ENCODE assay signal across 8 cellular contexts in genomic region chr4:41212221-41213203, GRCh38. TPM values are rescaled to one million over a fixed set of nuclear protein-coding genes. Genes with fewer than 3 reads are reported as not detected.
DNase-seq lines count a peak whose midpoint lies in the region; ATAC-seq and TF ChIP-seq lines count a peak whose summit lies in the region.

No MANE protein-coding gene starts in this region.

- H3K4me2 ChIP-seq in DND-41 (ENCODE audit: insufficient read depth, low read length): no peak overlapping the region
- H3K4me2 ChIP-seq in HCT116 (ENCODE audit: low read length): peak overlapping the region; percentile 87
- peak overlapping the region; percentile 94 for H3K4me2 ChIP-seq in mesenchymal stem cell (ENCODE audit: low read length, poor library complexity, severe bottlenecking)

- H3K18ac ChIP-seq in mesenchymal stem cell (ENCODE audit: low read depth in 1 of 2, low read length in 2 of 2): no peak overlapping the region

- DNase-seq in DND-41: no peak
- DNase-seq in HCT116 (ENCODE audit: low read depth, low spot score): no peak
- DNase-seq in Panc1 (ENCODE audit: low read depth, low spot score): peak; percentile 69
- peak; percentile 74 for DNase-seq in dedifferentiated amniotic fluid mesenchymal stem cell (ENCODE audit: extremely low spot score)
- DNase-seq in mesenchymal stem cell: peak; percentile 71
- DNase-seq in upper lobe of right lung: no peak
- DNase-seq in stimulated activated CD4-positive, alpha-beta T cell treated with anti-CD3 and anti-CD28 coated beads, Interleukin-4, amount 100 ng/mL, for 4 hours: no peak

- no peak overlapping the region for H3K4ac ChIP-seq in mesenchymal stem cell (ENCODE audit: low read depth in 1 of 2, low read length in 2 of 2)

- H3K14ac ChIP-seq in mesenchymal stem cell (ENCODE audit: low read length in 2 of 2): no peak overlapping the region

- TSS peak; percentile 44 for BruUV-seq in HCT116 (replicated peaks; lab: Mats Ljungman, UMichigan)
- BruUV-seq in Panc1 (replicated peaks; lab: Mats Ljungman, UMichigan): no TSS peak

- H2AK5ac ChIP-seq in mesenchymal stem cell (ENCODE audit: low read length, severe bottlenecking): no peak overlapping the region

- H3K9ac ChIP-seq in DND-41 (ENCODE audit: low read depth, low read length) (no peak overlapping the region), HCT116 (ENCODE audit: low read length) (peak overlapping the region; percentile 80), mesenchymal stem cell (ENCODE audit: low read length) (peak overlapping the region; percentile 92)

- ATAC-seq in DND-41 (ENCODE audit: insufficient read depth, low read depth) (no peak), HCT116 (peak; percentile 28), Panc1 (peak; percentile 57), upper lobe of right lung (peak; percentile 28), HG02623 (IDR thresholded peaks at IDR 0.05; ENCODE audit: unreplicated experiment) (no peak)

- H3K4me1 ChIP-seq in DND-41 (ENCODE audit: insufficient read depth, low read length) (no peaks in the 10 kb centered on the region), HCT116 (ENCODE audit: control insufficient read depth in 1 of 2, insufficient read depth in 2 of 2, low read length in 2 of 2) (peaks cover 46 to 71% of the 10 kb centered on the region in 2 experiments), Panc1 (ENCODE audit: control insufficient read depth, insufficient read depth, low read length) (peaks cover 38% of the 10 kb centered on the region), mesenchymal stem cell (ENCODE audit: control insufficient read depth, insufficient read depth, low read depth, low read length) (peaks cover 5% of the 10 kb centered on the region), upper lobe of right lung (peaks cover 23% of the 10 kb centered on the region)

- H3K27me3 ChIP-seq in DND-41 (ENCODE audit: insufficient read depth, low read length, poor library complexity) (no peaks in the 10 kb centered on the region), HCT116 (ENCODE audit: insufficient read depth, low read length) (no peaks in the 10 kb centered on the region), Panc1 (ENCODE audit: control insufficient read depth, insufficient read depth, low read length) (no peaks in the 10 kb centered on the region), mesenchymal stem cell (ENCODE audit: control insufficient read depth in 1 of 2, insufficient read depth in 1 of 2, low read length in 2 of 2) (no peaks in the 10 kb centered on the region), upper lobe of right lung (no peaks in the 10 kb centered on the region)

- H2AFZ ChIP-seq in DND-41 (ENCODE audit: low read depth, low read length): no peak overlapping the region
- H2AFZ ChIP-seq in HCT116 (ENCODE audit: low read depth, low read length, poor library complexity, severe bottlenecking): no peak overlapping the region
- H2AFZ ChIP-seq in mesenchymal stem cell (ENCODE audit: low read depth, low read length): no peak overlapping the region

- no peaks in the 10 kb centered on the region for H3K9me3 ChIP-seq in DND-41 (ENCODE audit: insufficient read depth, low read length, severe bottlenecking)
- no peaks in the 10 kb centered on the region for H3K9me3 ChIP-seq in HCT116 (ENCODE audit: control insufficient read depth in 1 of 2, insufficient read depth in 1 of 2, low read depth in 1 of 2, low read length in 2 of 2)
- H3K9me3 ChIP-seq in Panc1 (ENCODE audit: control insufficient read depth, insufficient read depth, low read depth, low read length): no peaks in the 10 kb centered on the region
- no peaks in the 10 kb centered on the region for H3K9me3 ChIP-seq in mesenchymal stem cell (ENCODE audit: control insufficient read depth, low read length)
- H3K9me3 ChIP-seq in upper lobe of right lung: no peaks in the 10 kb centered on the region

- no peak overlapping the region for H2BK15ac ChIP-seq in mesenchymal stem cell (ENCODE audit: low read depth, poor library complexity, severe bottlenecking)

- H4K91ac ChIP-seq in mesenchymal stem cell (ENCODE audit: low read length): no peak overlapping the region

- RAD21 ChIA-PET in HCT116 (lab: Charles Lee; ENCODE audit: low non-redundant PET in 1 of 2, low total read pairs in 2 of 2, uncharacterized antibody in 2 of 2, unreplicated experiment in 2 of 2): interaction anchor here (0.7 to 0.9 kb wide), 4 partner anchors 52 to 288 kb away, joined by 3 read pairs; no protein-coding TSS in a partner anchor

- WGBS in mesenchymal stem cell: 67% methylated on average over 11 of the region's 13 CpGs

- no peak overlapping the region for H4K8ac ChIP-seq in mesenchymal stem cell (ENCODE audit: low read length)

- H3K9me2 ChIP-seq in HCT116 (ENCODE audit: insufficient read depth): no peaks in the 10 kb centered on the region

- POLR2A ChIA-PET in HCT116 (lab: Charles Lee): interaction anchor here (0.6 to 1.5 kb wide), 2 partner anchors 218 to 232 kb away, joined by 3 to 4 read pairs; no protein-coding TSS in a partner anchor
- POLR2A ChIA-PET in Panc1 (lab: Charles Lee): no interaction called here

- TF ChIP-seq POLR2A in HCT116 (IDR thresholded peaks at IDR 0.05; ENCODE audit: borderline replicate concordance, extremely low read depth, insufficient read depth, insufficient read length): no peak

- H2BK12ac ChIP-seq in mesenchymal stem cell (ENCODE audit: low read length in 2 of 2): no peak overlapping the region

- CTCF ChIA-PET in HCT116 (lab: Charles Lee) (interaction anchor here (0.6 to 2.1 kb wide), 7 partner anchors 232 to 304 kb away, joined by 3 to 8 read pairs (median 3); no protein-coding TSS in a partner anchor), Panc1 (lab: Charles Lee) (interaction anchor here (0.6 to 1.1 kb wide), 3 partner anchors 65 to 236 kb away, joined by 3 to 11 read pairs (median 4); no protein-coding TSS in a partner anchor)

- no peaks in the 10 kb centered on the region for H3K36me3 ChIP-seq in DND-41 (ENCODE audit: insufficient read depth, low read length)
- no peaks in the 10 kb centered on the region for H3K36me3 ChIP-seq in HCT116 (ENCODE audit: control insufficient read depth in 1 of 2, insufficient read depth in 2 of 2, low read length in 2 of 2)
- H3K36me3 ChIP-seq in Panc1 (ENCODE audit: control insufficient read depth, insufficient read depth, low read length): peaks cover 4% of the 10 kb centered on the region; the same call in 1 of the 2 replicates
- peaks cover 0 to 3% of the 10 kb centered on the region in 2 experiments for H3K36me3 ChIP-seq in mesenchymal stem cell (ENCODE audit: control insufficient read depth in 1 of 2, insufficient read depth in 2 of 2, low read depth in 1 of 2, low read length in 2 of 2)
- H3K36me3 ChIP-seq in upper lobe of right lung: no peaks in the 10 kb centered on the region

- in situ Hi-C loops in Panc1 (cut with HindIII; ENCODE audit: low pct_unique_long_range_greater_than_20kb, low sequenced_read_pairs): no loop called here

- H3K23ac ChIP-seq in mesenchymal stem cell (ENCODE audit: low read length in 2 of 2): no peak overlapping the region

- H3K79me2 ChIP-seq in DND-41 (ENCODE audit: insufficient read depth, low read length) (no peaks in the 10 kb centered on the region), HCT116 (ENCODE audit: insufficient read depth, low read length) (peaks cover 65% of the 10 kb centered on the region)

- H3K27ac ChIP-seq in DND-41 (ENCODE audit: low read length) (no peak overlapping the region), HCT116 (ENCODE audit: low read depth, low read length) (no peak overlapping the region; the same call in 1 of the 2 replicates), Panc1 (ENCODE audit: low read length) (peak overlapping the region; percentile 77), mesenchymal stem cell (ENCODE audit: low read length, poor library complexity, severe bottlenecking) (peak overlapping the region; percentile 21), upper lobe of right lung (peak overlapping the region; percentile 79)

- H2BK120ac ChIP-seq in mesenchymal stem cell (ENCODE audit: low read depth, low read length): no peak overlapping the region

- no peak for TF ChIP-seq RAD21 in HCT116 (IDR thresholded peaks at IDR 0.05; ENCODE audit: low read depth)

- H3K4me3 ChIP-seq in DND-41 (ENCODE audit: low read depth in 1 of 2, low read length in 2 of 2) (no peak overlapping the region), HCT116 (replicated peaks in 1 of 2; ENCODE audit: low read depth in 1 of 2, low read length in 2 of 2) (peak overlapping the region; percentile 91 to 92), Panc1 (ENCODE audit: low read depth in 2 of 2, low read length in 2 of 2) (peak overlapping the region; percentile 84 to 91), mesenchymal stem cell (ENCODE audit: insufficient read depth in 1 of 2, low read depth in 1 of 2, low read length in 2 of 2) (peak overlapping the region in 1 of 2 experiments; percentile 96), upper lobe of right lung (peak overlapping the region; percentile 94)

- H4K20me1 ChIP-seq in DND-41 (ENCODE audit: insufficient read depth, low read length): no peaks in the 10 kb centered on the region
- no peaks in the 10 kb centered on the region for H4K20me1 ChIP-seq in HCT116 (ENCODE audit: insufficient read depth)

- TF ChIP-seq CTCF in DND-41 (IDR thresholded peaks at IDR 0.05; ENCODE audit: borderline replicate concordance, extremely low read depth, low read length, poor library complexity, severe bottlenecking) (peak; percentile 20), HCT116 (IDR thresholded peaks at IDR 0.05 in 2 of 3, conservative IDR thresholded peaks at IDR 0.05 in 1 of 3; ENCODE audit: borderline replicate concordance in 1 of 3, insufficient read depth in 1 of 3, low read depth in 2 of 3, low read length in 2 of 3) (peak in 2 of 3 experiments; percentile 72 to 74; a peak in 4 of 6 replicates), Panc1 (IDR thresholded peaks at IDR 0.05) (peak; percentile 75), upper lobe of right lung (IDR thresholded peaks at IDR 0.05) (peak; percentile 59)

- intact Hi-C loops in HCT116 (cut with micrococcal nuclease) (loop anchor here (10.0 kb wide), 1 partner anchor 478 kb away; no protein-coding TSS in a partner anchor), Panc1 (cut with micrococcal nuclease; ENCODE audit: unreplicated experiment) (loop anchor here (5.0 kb wide), 1 partner anchor 285 kb away; no protein-coding TSS in a partner anchor), upper lobe of right lung (cut with DNase I) (loop anchor here (5.0 to 10.0 kb wide), 2 partner anchors 238 to 285 kb away; no protein-coding TSS in a partner anchor)

- no peak overlapping the region for H2BK5ac ChIP-seq in mesenchymal stem cell (ENCODE audit: low read depth, low read length, poor library complexity, severe bottlenecking)

- peaks cover 1% of the 10 kb centered on the region for H3K79me1 ChIP-seq in mesenchymal stem cell (replicated peaks; ENCODE audit: low read length, poor library complexity, severe bottlenecking)

RNA-seq across cellular contexts. Expression of gene APBB2, which starts 1.8 kb away (rescaled TPM):
- total RNA-seq in HCT116 (2021; ENCODE audit: unreplicated experiment) (72.5 TPM), Panc1 (2021; ENCODE audit: unreplicated experiment) (27.1 TPM), upper lobe of right lung (88.2 TPM)
- polyA plus RNA-seq in HCT116 (2012): 33.6 and 40.7 TPM in 2 replicates
- 23.7 TPM for polyA plus RNA-seq in Panc1 (2012; ENCODE audit: insufficient read length)
- polyA plus RNA-seq in mesenchymal stem cell (2013, experiment 1 of 2): 22.6 TPM
- polyA plus RNA-seq in mesenchymal stem cell (2013, experiment 2 of 2): 22.6 TPM

RNA-seq across cellular contexts. Expression of gene UCHL1, which starts 44.2 kb away (rescaled TPM):
- total RNA-seq in HCT116 (2021; ENCODE audit: unreplicated experiment): 0.54 TPM
- not detected in 2 replicates for polyA plus RNA-seq in HCT116 (2012)
- total RNA-seq in Panc1 (2021; ENCODE audit: unreplicated experiment): 0.74 TPM
- 0.53 TPM for polyA plus RNA-seq in Panc1 (2012; ENCODE audit: insufficient read length)
- polyA plus RNA-seq in mesenchymal stem cell (2013, experiment 1 of 2): 1,126 TPM
- polyA plus RNA-seq in mesenchymal stem cell (2013, experiment 2 of 2): 1,155 TPM
- total RNA-seq in upper lobe of right lung: 7.2 TPM

Comparison
In these comparisons a context has a peak if more than half of its experiments do, and no peak if none do; other contexts are left out.
1. ATAC-seq: peak in HCT116 (single experiment), Panc1 (single experiment) and upper lobe of right lung (single experiment); none in DND-41 (single experiment) and HG02623 (single experiment).
2. DNase-seq: peak in Panc1 (single experiment), dedifferentiated amniotic fluid mesenchymal stem cell (single experiment) and mesenchymal stem cell (single experiment); none in DND-41 (single experiment), HCT116 (single experiment), upper lobe of right lung (single experiment) and stimulated activated CD4-positive, alpha-beta T cell treated with anti-CD3 and anti-CD28 coated beads, Interleukin-4, amount 100 ng/mL, for 4 hours (0 of 2).
3. H3K27ac ChIP-seq: peak in Panc1 (single experiment), mesenchymal stem cell (single experiment) and upper lobe of right lung (single experiment); none in DND-41 (single experiment) and HCT116 (single experiment).
4. H3K4me3 ChIP-seq: peak in HCT116 (2 of 2), Panc1 (2 of 2) and upper lobe of right lung (single experiment); none in DND-41 (0 of 2).
5. CTCF ChIP-seq: peak in every context shown above with its lines; median percentile 75 in Panc1; 73 in HCT116; 59 in upper lobe of right lung; 20 in DND-41.